1 cellular context compared by ENCODE assay signal in genomic region chr20:34713194-34713943, GRCh38.
TF ChIP-seq lines count a peak whose summit lies in the region.

No MANE protein-coding gene starts in this region.

TF ChIP-seq in K562, 482 proteins besides CTCF, POLR2A, EP300 and RAD21 (continued from another document and continues in another):
- TF ChIP-seq ZNF512 (tag; IDR thresholded peaks at IDR 0.05) (no peak), ZNF655 (CRISPR knock-in tag; IDR thresholded peaks at IDR 0.05) (no peak), ZNF24 (IDR thresholded peaks at IDR 0.05) (no peak), ERF (CRISPR knock-in tag; IDR thresholded peaks at IDR 0.05) (no peak), CGGBP1 (CRISPR knock-in tag; IDR thresholded peaks at IDR 0.05) (no peak), FOXP1 (CRISPR knock-in tag; IDR thresholded peaks at IDR 0.05) (no peak), ZNF639 (CRISPR knock-in tag; conservative IDR thresholded peaks at IDR 0.05 in 1 of 2, IDR thresholded peaks at IDR 0.05 in 1 of 2) (peak in 1 of 2 experiments; percentile 69; a peak in 2 of 4 replicates), BCLAF1 (IDR thresholded peaks at IDR 0.05; ENCODE audit: borderline replicate concordance in 1 of 2, control insufficient read depth in 1 of 2, low read depth in 2 of 2, low read length in 1 of 2) (peak in 1 of 2 experiments; percentile 43; a peak in 1 of 4 replicates), ZZZ3 (IDR thresholded peaks at IDR 0.05) (no peak), TRIM25 (IDR thresholded peaks at IDR 0.05; ENCODE audit: borderline replicate concordance) (no peak), ATF2 (CRISPR knock-in tag; IDR thresholded peaks at IDR 0.05) (no peak), ZFP91 (CRISPR knock-in tag; IDR thresholded peaks at IDR 0.05) (no peak), PREB (CRISPR knock-in tag; IDR thresholded peaks at IDR 0.05) (no peak), CUX1 (CRISPR knock-in tag; IDR thresholded peaks at IDR 0.05) (no peak), TCFL5 (CRISPR knock-in tag; conservative IDR thresholded peaks at IDR 0.05) (no peak), RAD51 (IDR thresholded peaks at IDR 0.05; ENCODE audit: borderline replicate concordance, low read depth) (peak; percentile 66), RCOR1 (IDR thresholded peaks at IDR 0.05; ENCODE audit: borderline replicate concordance in 1 of 2, low read depth in 2 of 2, low read length in 2 of 2) (peak; percentile 58 to 90; a peak in 3 of 4 replicates), ZNF586 (CRISPR knock-in tag; conservative IDR thresholded peaks at IDR 0.05) (no peak), HDAC3 (IDR thresholded peaks at IDR 0.05; ENCODE audit: borderline replicate concordance, partially characterized antibody) (peak; percentile 62), CLOCK (CRISPR knock-in tag; IDR thresholded peaks at IDR 0.05; ENCODE audit: borderline replicate concordance) (no peak), ZNF277 (CRISPR knock-in tag; IDR thresholded peaks at IDR 0.05; ENCODE audit: borderline replicate concordance) (no peak), ZNF696 (CRISPR knock-in tag; conservative IDR thresholded peaks at IDR 0.05) (no peak)
